23 cellular contexts compared by ENCODE assay signal in genomic region chr14:78710963-78711362, GRCh38.
"Had no signal": no experiment of that assay in that cellular context is flagged by ENCODE, and none has a peak within 500 bp of the region (broad histone marks: within the 10 kb centered on the region; RNA-seq: fewer than 3 reads in every experiment).

No MANE protein-coding gene starts in this region.

- H3K9me3 Mint-ChIP-seq: nephron; stimulated activated effector memory CD8-positive, alpha-beta T cell treated with anti-CD3 and anti-CD28 coated beads, Interleukin-12 subunit alpha, Interleukin-12 subunit beta, amount 100 ng/mL, for 72 hours had no signal

- H3K4me3 ChIP-seq: colonic mucosa, heart right ventricle, lung, pancreas, right lobe of liver, suprapubic skin, tibial artery, upper lobe of left lung, uterus had no signal

- H3K36me3 Mint-ChIP-seq: naive B cell; stimulated activated effector memory CD8-positive, alpha-beta T cell treated with anti-CD3 and anti-CD28 coated beads, Interleukin-12 subunit alpha, Interleukin-12 subunit beta, amount 100 ng/mL, for 72 hours had no signal

- H3K4me1 Mint-ChIP-seq: naive B cell; nephron; stimulated activated effector memory CD8-positive, alpha-beta T cell treated with anti-CD3 and anti-CD28 coated beads, Interleukin-12 subunit alpha, Interleukin-12 subunit beta, amount 100 ng/mL, for 72 hours had no signal

- DNase-seq: colonic mucosa; dermis blood vessel endothelial cell; heart right ventricle; hypothalamus; left cardiac atrium; left ventricle myocardium superior; mesendoderm; naive B cell; occipital lobe; pancreas; right lobe of liver; stimulated activated CD4-positive, alpha-beta T cell treated with anti-CD3 and anti-CD28 coated beads, Interleukin-4, amount 100 ng/mL, for 1 hour; stimulated activated CD8-positive, alpha-beta memory T cell treated with anti-CD3 and anti-CD28 coated beads, Interleukin-4, amount 100 ng/mL, for 48 hours; stimulated activated naive CD8-positive, alpha-beta T cell treated with anti-CD3 and anti-CD28 coated beads, Interleukin-15, Interleukin-2, amounts not matched to agents 100 U/mL and 50 U/mL, for 24 hours; tibial artery; upper lobe of left lung; uterus had no signal

- H3K27ac Mint-ChIP-seq: progenitor cell of endocrine pancreas; stimulated activated effector memory CD8-positive, alpha-beta T cell treated with anti-CD3 and anti-CD28 coated beads, Interleukin-12 subunit alpha, Interleukin-12 subunit beta, amount 100 ng/mL, for 72 hours had no signal

- H3K4me3 Mint-ChIP-seq: naive B cell; nephron; stimulated activated effector memory CD8-positive, alpha-beta T cell treated with anti-CD3 and anti-CD28 coated beads, Interleukin-12 subunit alpha, Interleukin-12 subunit beta, amount 100 ng/mL, for 72 hours had no signal

- ATAC-seq: esophagus mucosa; heart right ventricle; left cardiac atrium; left ventricle myocardium superior; pancreas; stimulated activated effector memory CD8-positive, alpha-beta T cell treated with anti-CD3 and anti-CD28 coated beads, Interleukin-12 subunit alpha, Interleukin-12 subunit beta, amount 100 ng/mL, for 72 hours; stimulated activated naive CD8-positive, alpha-beta T cell treated with anti-CD3 and anti-CD28 coated beads, Interleukin-15, Interleukin-2, amounts not matched to agents 100 U/mL and 50 U/mL, for 24 hours had no signal
